In genomic region chr7:106583706-106584690, GRCh38 we compare ENCODE assay signal across 1 cellular context.
TF ChIP-seq lines count a peak whose summit lies in the region.

No MANE protein-coding gene starts in this region.

TF ChIP-seq in K562, 482 proteins besides CTCF, POLR2A, EP300 and RAD21 (continued from another document and continues in another):
- no peak for TF ChIP-seq BRF2 (IDR thresholded peaks at IDR 0.05; ENCODE audit: borderline replicate concordance, insufficient read depth, insufficient read length)
- TF ChIP-seq PTRF (tag; IDR thresholded peaks at IDR 0.05), result peak; percentile 22; the same call in 1 of the 2 replicates
- no peak for TF ChIP-seq SMAD1 (IDR thresholded peaks at IDR 0.05; ENCODE audit: low read depth, low read length, partially characterized antibody)
- peak; percentile 34; the same call in 1 of the 2 replicates for TF ChIP-seq ZNF395 (CRISPR knock-in tag; IDR thresholded peaks at IDR 0.05)
- no peak for TF ChIP-seq ZNF592 (IDR thresholded peaks at IDR 0.05)
- TF ChIP-seq BDP1 (IDR thresholded peaks at IDR 0.05; ENCODE audit: insufficient read depth, insufficient read length), result no peak
- TF ChIP-seq ZBTB11 (CRISPR knock-in tag; IDR thresholded peaks at IDR 0.05), result no peak
- TF ChIP-seq ZNF354B (CRISPR knock-in tag; IDR thresholded peaks at IDR 0.05), result no peak
- TF ChIP-seq THRAP3 (IDR thresholded peaks at IDR 0.05; ENCODE audit: borderline replicate concordance), result no peak
- no peak for TF ChIP-seq ZNF77 (CRISPR knock-in tag; IDR thresholded peaks at IDR 0.05)
- no peak for TF ChIP-seq TCF7 (IDR thresholded peaks at IDR 0.05; ENCODE audit: borderline replicate concordance)
- no peak for TF ChIP-seq RBM14 (IDR thresholded peaks at IDR 0.05; ENCODE audit: borderline replicate concordance, insufficient read depth, low read depth, low read length)
- no peak for TF ChIP-seq FOXP4 (CRISPR knock-in tag; IDR thresholded peaks at IDR 0.05; ENCODE audit: borderline replicate concordance)
- TF ChIP-seq CHD2 (IDR thresholded peaks at IDR 0.05; ENCODE audit: low read depth, low read length), result no peak
- TF ChIP-seq ZNF408 (CRISPR knock-in tag; IDR thresholded peaks at IDR 0.05; ENCODE audit: low read depth), result no peak
- no peak for TF ChIP-seq KHSRP (IDR thresholded peaks at IDR 0.05)
- no peak for TF ChIP-seq SMAD3 (CRISPR knock-in tag; conservative IDR thresholded peaks at IDR 0.05)
- TF ChIP-seq MYBL2 (IDR thresholded peaks at IDR 0.05; ENCODE audit: low read depth), result no peak
- TF ChIP-seq MYBL2 (CRISPR knock-in tag; IDR thresholded peaks at IDR 0.05; ENCODE audit: borderline replicate concordance), result no peak
- TF ChIP-seq ZNF764 (CRISPR knock-in tag; IDR thresholded peaks at IDR 0.05; ENCODE audit: low read depth), result no peak
- no peak for TF ChIP-seq ZNF217 (CRISPR knock-in tag; IDR thresholded peaks at IDR 0.05)
- no peak for TF ChIP-seq SAP30 (IDR thresholded peaks at IDR 0.05; ENCODE audit: borderline replicate concordance, insufficient read depth, low read depth, low read length, poor library complexity, severe bottlenecking)
- no peak for TF ChIP-seq CCNT2 (IDR thresholded peaks at IDR 0.05; ENCODE audit: borderline replicate concordance, extremely low read depth, insufficient read length, low read depth, low read length)
- TF ChIP-seq E2F1 (CRISPR knock-in tag; IDR thresholded peaks at IDR 0.05), result no peak
- no peak for TF ChIP-seq KLF10 (CRISPR knock-in tag; IDR thresholded peaks at IDR 0.05)
- no peak for TF ChIP-seq ZNF57 (CRISPR knock-in tag; IDR thresholded peaks at IDR 0.05)
- no peak for TF ChIP-seq HMGXB4 (CRISPR knock-in tag; IDR thresholded peaks at IDR 0.05)
- no peak for TF ChIP-seq NFYB (IDR thresholded peaks at IDR 0.05; ENCODE audit: extremely low read depth, insufficient read length)
- no peak for TF ChIP-seq CBFA2T3 (IDR thresholded peaks at IDR 0.05)
- no peak for TF ChIP-seq HBP1 (CRISPR knock-in tag; IDR thresholded peaks at IDR 0.05)
- TF ChIP-seq SRSF1 (IDR thresholded peaks at IDR 0.05; ENCODE audit: low read depth, low read length), result no peak
- no peak for TF ChIP-seq NR4A1 (CRISPR knock-in tag; IDR thresholded peaks at IDR 0.05)
- TF ChIP-seq NR4A1 (tag; IDR thresholded peaks at IDR 0.05), result 0 out of 2 replicates have a peak, but pooled peaks have one; percentile 33
- TF ChIP-seq ZNF146 (CRISPR knock-in tag; IDR thresholded peaks at IDR 0.05; ENCODE audit: unreplicated experiment), result no peak
- no peak for TF ChIP-seq SMARCC2 (IDR thresholded peaks at IDR 0.05; ENCODE audit: low read depth)
- no peak for TF ChIP-seq ZNF699 (CRISPR knock-in tag; IDR thresholded peaks at IDR 0.05; ENCODE audit: insufficient replicate concordance)
- TF ChIP-seq PHF20 (IDR thresholded peaks at IDR 0.05; ENCODE audit: partially characterized antibody), result no peak
- TF ChIP-seq KDM5B (IDR thresholded peaks at IDR 0.05; ENCODE audit: insufficient replicate concordance, low read depth, low read length), result no peak
- TF ChIP-seq TCF3 (CRISPR knock-in tag; IDR thresholded peaks at IDR 0.05), result 0 out of 2 replicates have a peak, but pooled peaks have one; percentile 12
- TF ChIP-seq CEBPG (CRISPR knock-in tag; IDR thresholded peaks at IDR 0.05), result no peak
- no peak for TF ChIP-seq CEBPG (tag; conservative IDR thresholded peaks at IDR 0.05 in 1 of 2, IDR thresholded peaks at IDR 0.05 in 1 of 2)
- TF ChIP-seq KDM1A (IDR thresholded peaks at IDR 0.05), result no peak
- TF ChIP-seq HDAC1 (IDR thresholded peaks at IDR 0.05), result no peak
- TF ChIP-seq ELF4 (CRISPR knock-in tag; IDR thresholded peaks at IDR 0.05), result no peak
- no peak for TF ChIP-seq NFE2 (IDR thresholded peaks at IDR 0.05; ENCODE audit: low read depth)
- no peak for TF ChIP-seq PCBP2 (IDR thresholded peaks at IDR 0.05; ENCODE audit: low read depth, low read length, poor library complexity, severe bottlenecking)
- TF ChIP-seq SIN3A (IDR thresholded peaks at IDR 0.05; ENCODE audit: borderline replicate concordance in 2 of 2, control insufficient read depth in 1 of 2, low read depth in 2 of 2, low read length in 2 of 2), result no peak
- TF ChIP-seq E2F3 (CRISPR knock-in tag; IDR thresholded peaks at IDR 0.05), result no peak
- TF ChIP-seq ELK3 (CRISPR knock-in tag; IDR thresholded peaks at IDR 0.05), result no peak
- no peak for TF ChIP-seq ZFP1 (CRISPR knock-in tag; IDR thresholded peaks at IDR 0.05)
- TF ChIP-seq HNRNPK (IDR thresholded peaks at IDR 0.05; ENCODE audit: low read depth, low read length, poor library complexity, severe bottlenecking), result no peak
- no peak for TF ChIP-seq RFX7 (CRISPR knock-in tag; IDR thresholded peaks at IDR 0.05)
